ENCODE assay signal across 8 cellular contexts in genomic region chr11:27473017-27473406, GRCh38. TPM values are rescaled to one million over a fixed set of nuclear protein-coding genes. Genes with fewer than 3 reads are reported as not detected.
DNase-seq lines count a peak whose midpoint lies in the region; ATAC-seq and TF ChIP-seq lines count a peak whose summit lies in the region.

No MANE protein-coding gene starts in this region.

- DNase-seq in right cardiac atrium, result no peak
- DNase-seq in gastrocnemius medialis, result no peak
- no peak for DNase-seq in NCI-H1417 treated with DMSO at 0.1 percent for 48 hours (lab: John Stamatoyannopoulos, UW)
- DNase-seq in dedifferentiated amniotic fluid mesenchymal stem cell (ENCODE audit: extremely low spot score), result no peak

- in situ Hi-C loops in gastrocnemius medialis (cut with MboI; ENCODE audit: low sequenced_read_pairs in 4 of 4), result no loop called here

- TF ChIP-seq POLR2A in gastrocnemius medialis (IDR thresholded peaks at IDR 0.05), result no peak

- 4% methylated on average over 9 of the region's 9 CpGs for whole genome bisulfite sequencing in right cardiac atrium

- H3K9me3 ChIP-seq in HEK293 (ENCODE audit: control insufficient read depth, insufficient read depth, low read depth, low read length) (no peaks in the 10 kb centered on the region), right cardiac atrium (ENCODE audit: control insufficient read depth, low read length) (no peaks in the 10 kb centered on the region), gastrocnemius medialis (no peaks in the 10 kb centered on the region)

- H3K9me3 Mint-ChIP-seq in activated T-helper 17 cell treated with anti-CD3 and anti-CD28 coated beads, Interleukin-2, amount 50 U/mL, for 72 hours, result no peaks in the 10 kb centered on the region

- peaks cover 5% of the 10 kb centered on the region for H3K4me1 Mint-ChIP-seq in activated T-helper 17 cell treated with anti-CD3 and anti-CD28 coated beads, Interleukin-2, amount 50 U/mL, for 72 hours

- H3K4me1 ChIP-seq in HEK293 (ENCODE audit: control insufficient read depth, insufficient read depth, low read length) (no peaks in the 10 kb centered on the region), right cardiac atrium (ENCODE audit: control insufficient read depth, insufficient read depth, low read length) (peaks cover 3% of the 10 kb centered on the region), gastrocnemius medialis (peaks cover 19 to 25% of the 10 kb centered on the region in 2 donors)

- H3K36me3 Mint-ChIP-seq in activated T-helper 17 cell treated with anti-CD3 and anti-CD28 coated beads, Interleukin-2, amount 50 U/mL, for 72 hours (ENCODE audit: low read depth), result no peaks in the 10 kb centered on the region

- H3K27me3 ChIP-seq in right cardiac atrium (ENCODE audit: control insufficient read depth, insufficient read depth), result no peaks in the 10 kb centered on the region
- H3K27me3 ChIP-seq in gastrocnemius medialis, result no peaks in the 10 kb centered on the region

- H3K4me3 ChIP-seq in HEK293 (ENCODE audit: low read depth, low read length) (peak overlapping the region; percentile 22), right cardiac atrium (ENCODE audit: low read length) (peak overlapping the region; percentile 78), gastrocnemius medialis (peak overlapping the region; percentile 62 to 78 (median 66))

- POLR2A ChIA-PET in HEK293 (lab: Yijun Ruan, JAX), result interaction anchor here (0.6 to 1.6 kb wide), 20 partner anchors 9 to 406 kb away, joined by 3 to 10 read pairs (median 4); partner anchors contain the start of gene CCDC34

- H3K4me3 Mint-ChIP-seq in activated T-helper 17 cell treated with anti-CD3 and anti-CD28 coated beads, Interleukin-2, amount 50 U/mL, for 72 hours, result peak overlapping the region; percentile 89

- peaks cover 10% of the 10 kb centered on the region for H3K27me3 Mint-ChIP-seq in activated T-helper 17 cell treated with anti-CD3 and anti-CD28 coated beads, Interleukin-2, amount 50 U/mL, for 72 hours

- TF ChIP-seq CTCF in HEK293 (tag by site-specific recombination; IDR thresholded peaks at IDR 0.05), result no peak
- TF ChIP-seq CTCF in gastrocnemius medialis (IDR thresholded peaks at IDR 0.05 in 4 of 5, conservative IDR thresholded peaks at IDR 0.05 in 1 of 5), result no peak

- H3K36me3 ChIP-seq in HEK293 (ENCODE audit: control insufficient read depth in 2 of 2, insufficient read depth in 1 of 2, low read length in 2 of 2), result no peaks in the 10 kb centered on the region
- no peaks in the 10 kb centered on the region for H3K36me3 ChIP-seq in gastrocnemius medialis

- CTCF ChIA-PET in HEK293 (lab: Yijun Ruan, JAX), result interaction anchor here (0.7 to 4.0 kb wide), 5 partner anchors 13 to 267 kb away, joined by 3 to 21 read pairs (median 3); no protein-coding TSS in a partner anchor

- H3K27ac Mint-ChIP-seq in activated T-helper 17 cell treated with anti-CD3 and anti-CD28 coated beads, Interleukin-2, amount 50 U/mL, for 72 hours, result no peak overlapping the region

- no peak overlapping the region; the same call in 1 of the 2 replicates for H3K27ac ChIP-seq in HEK293 (ENCODE audit: extremely low read depth, low read depth, low read length)
- no peak overlapping the region for H3K27ac ChIP-seq in right cardiac atrium (ENCODE audit: low read length)
- peak overlapping the region; percentile 74 to 87 (median 82) for H3K27ac ChIP-seq in gastrocnemius medialis

- intact Hi-C loops in right cardiac atrium (cut with DNase I), result no loop called here
- intact Hi-C loops in gastrocnemius medialis (cut with DNase I; ENCODE audit: low total_unique reads), result loop anchor here (5.0 kb wide), 2 partner anchors 34 to 111 kb away; partner anchors contain the start of genes CCDC34 and LIN7C

- ATAC-seq in activated T-helper 17 cell treated with anti-CD3 and anti-CD28 coated beads, Interleukin-2, amount 50 U/mL, for 72 hours (replicated peaks), result no peak
- peak; percentile 22 to 44 for ATAC-seq in right cardiac atrium
- ATAC-seq in gastrocnemius medialis, result peak; percentile 23 to 32
- ATAC-seq in GM19463 (IDR thresholded peaks at IDR 0.05; ENCODE audit: unreplicated experiment), result no peak
- ATAC-seq in HG03469 (IDR thresholded peaks at IDR 0.05; ENCODE audit: unreplicated experiment), result no peak

TF ChIP-seq in HEK293, 187 proteins besides CTCF, POLR2A, EP300 and RAD21:
- TF ChIP-seq ZNF341 (tag by site-specific recombination; IDR thresholded peaks at IDR 0.05; ENCODE audit: low read depth) (peak; percentile 63), ZNF366 (tag by site-specific recombination; conservative IDR thresholded peaks at IDR 0.05) (0 out of 2 replicates have a peak, but pooled peaks have one; percentile 19), ZBTB17 (tag by site-specific recombination; IDR thresholded peaks at IDR 0.05) (peak; percentile 44; the same call in 1 of the 2 replicates), ZNF202 (tag by site-specific recombination; IDR thresholded peaks at IDR 0.05; ENCODE audit: borderline replicate concordance) (no peak), ZNF335 (tag by site-specific recombination; conservative IDR thresholded peaks at IDR 0.05) (peak; percentile 64)
TF ChIP-seq in HEK293: peak in this region for 4.

RNA-seq across cellular contexts. Expression of gene LGR4, which starts 0.4 kb away (rescaled TPM):
- 1 to 10 TPM in 1 of 2 donors, under 1 TPM in 1; 0.24 to 1.4 TPM for total RNA-seq in activated T-helper 17 cell treated with anti-CD3 and anti-CD28 coated beads, Interleukin-2, amount 50 U/mL, for 72 hours
- total RNA-seq in right cardiac atrium (10 to 100 TPM; 41.0 to 50.6 (median 42.9) TPM), gastrocnemius medialis (10 to 100 TPM in 3 of 4 donors, 1 to 10 TPM in 1; 5.5 to 37.6 (median 11.8) TPM)
- polyA plus RNA-seq in right cardiac atrium, result 16.0 TPM

RNA-seq across cellular contexts. Expression of gene LIN7C, which starts 33.6 kb away (rescaled TPM):
- 10 to 100 TPM; 19.8 to 24.7 TPM for total RNA-seq in activated T-helper 17 cell treated with anti-CD3 and anti-CD28 coated beads, Interleukin-2, amount 50 U/mL, for 72 hours
- total RNA-seq in right cardiac atrium (10 to 100 TPM; 18.0 to 25.2 (median 19.8) TPM), gastrocnemius medialis (10 to 100 TPM; 10.6 to 22.8 (median 13.8) TPM)
- polyA plus RNA-seq in right cardiac atrium, result 7.6 TPM

Comparison
In these comparisons a context has a peak if more than half of its experiments do, and no peak if none do; other contexts are left out.
1. H3K27ac ChIP-seq: peak in gastrocnemius medialis (4 of 4); none in HEK293 (single experiment) and right cardiac atrium (single experiment).
2. H3K4me3 ChIP-seq: peak in every context shown above with its lines; median percentile 78 in right cardiac atrium; 66 in gastrocnemius medialis; 22 in HEK293.
3. ATAC-seq: peak in right cardiac atrium (2 of 2) and gastrocnemius medialis (2 of 2); none in activated T-helper 17 cell treated with anti-CD3 and anti-CD28 coated beads, Interleukin-2, amount 50 U/mL, for 72 hours (single experiment), GM19463 (single experiment) and HG03469 (single experiment).